ENCODE assay signal across 8 cellular contexts in genomic region chr11:44094260-44094868, GRCh38. TPM values are rescaled to one million over a fixed set of nuclear protein-coding genes. Genes with fewer than 3 reads are reported as not detected.
A peak's percentile ranks its signal among the peaks of the same experiment; 100 is the strongest.
DNase-seq lines count a peak whose midpoint lies in the region; ATAC-seq and TF ChIP-seq lines count a peak whose summit lies in the region.

No MANE protein-coding gene starts in this region.

- TF ChIP-seq CTCF in colonic mucosa (IDR thresholded peaks at IDR 0.05) (peak; percentile 77), liver (IDR thresholded peaks at IDR 0.05; ENCODE audit: low read depth, low read length, missing input control) (peak; percentile 74)

- no peaks in the 10 kb centered on the region for H3K9me3 ChIP-seq in colonic mucosa
- H3K9me3 ChIP-seq in liver (ENCODE audit: control insufficient read depth in 4 of 4, low read length in 3 of 4) = no peaks in the 10 kb centered on the region

- H3K9ac ChIP-seq in colonic mucosa (ENCODE audit: low read depth in 2 of 2, low read length in 2 of 2) (no peak overlapping the region), liver (ENCODE audit: low read depth in 1 of 2, low read length in 2 of 2) (no peak overlapping the region)

- in situ Hi-C loops in G401 (cut with HindIII; ENCODE audit: low sequenced_read_pairs) = no loop called here

- H3K4me1 Mint-ChIP-seq in activated CD4-positive, alpha-beta T cell treated with anti-CD3 and anti-CD28 coated beads, Interleukin-2, amount 10 ng/mL, durations not matched to agents 24 days and 14 days = peaks cover 22% of the 10 kb centered on the region

- H3K27me3 ChIP-seq in colonic mucosa (no peaks in the 10 kb centered on the region), liver (ENCODE audit: control insufficient read depth in 4 of 4, insufficient read depth in 4 of 4, low read length in 3 of 4) (no peaks in the 10 kb centered on the region)

- no peaks in the 10 kb centered on the region for H3K27me3 Mint-ChIP-seq in activated CD4-positive, alpha-beta T cell treated with anti-CD3 and anti-CD28 coated beads, Interleukin-2, amount 10 ng/mL, durations not matched to agents 24 days and 14 days

- no peaks in the 10 kb centered on the region for H3K36me3 ChIP-seq in colonic mucosa
- peaks cover 0 to 3% (median 0%) of the 10 kb centered on the region in 4 donors for H3K36me3 ChIP-seq in liver (ENCODE audit: control insufficient read depth in 4 of 4, insufficient read depth in 3 of 4, low read depth in 1 of 4, low read length in 3 of 4)

- H3K4me3 ChIP-seq in colonic mucosa (no peak overlapping the region), liver (ENCODE audit: low read depth in 1 of 3, low read length in 3 of 3) (no peak overlapping the region)

- peak; percentile 36 for ATAC-seq in HG03442 (IDR thresholded peaks at IDR 0.05; ENCODE audit: unreplicated experiment)
- ATAC-seq in HG03097 (IDR thresholded peaks at IDR 0.05; ENCODE audit: low FRiP score, unreplicated experiment) = no peak

- 27% methylated on average over 11 of the region's 11 CpGs for whole genome bisulfite sequencing in liver

- peaks cover 6% of the 10 kb centered on the region for H3K36me3 Mint-ChIP-seq in activated CD4-positive, alpha-beta T cell treated with anti-CD3 and anti-CD28 coated beads, Interleukin-2, amount 10 ng/mL, durations not matched to agents 24 days and 14 days (ENCODE audit: low read depth)

- intact Hi-C loops in activated CD4-positive, alpha-beta T cell treated with anti-CD3 and anti-CD28 coated beads, Interleukin-2, amount 10 ng/mL, durations not matched to agents 24 days and 14 days (cut with micrococcal nuclease) = loop anchor here (1.0 to 10.0 kb wide), 3 partner anchors 16 to 780 kb away; partner anchors contain the start of genes ALKBH3 and API5
- intact Hi-C loops in colonic mucosa (cut with DNase I) = loop anchor here (5.0 kb wide), 1 partner anchor 443 kb away; no protein-coding TSS in a partner anchor

- peak overlapping the region; percentile 25 for H3K4me3 Mint-ChIP-seq in activated CD4-positive, alpha-beta T cell treated with anti-CD3 and anti-CD28 coated beads, Interleukin-2, amount 10 ng/mL, durations not matched to agents 24 days and 14 days

- peak; percentile 85 to 89 for TF ChIP-seq RAD21 in liver (IDR thresholded peaks at IDR 0.05)

- H3K4me1 ChIP-seq in colonic mucosa (peaks cover 7% of the 10 kb centered on the region), liver (ENCODE audit: control insufficient read depth in 4 of 4, insufficient read depth in 4 of 4, low read length in 3 of 4) (peaks cover 0 to 21% (median 8%) of the 10 kb centered on the region in 4 donors)

- no peaks in the 10 kb centered on the region for H3K9me3 Mint-ChIP-seq in activated CD4-positive, alpha-beta T cell treated with anti-CD3 and anti-CD28 coated beads, Interleukin-2, amount 10 ng/mL, durations not matched to agents 24 days and 14 days

- H3K27ac Mint-ChIP-seq in activated CD4-positive, alpha-beta T cell treated with anti-CD3 and anti-CD28 coated beads, Interleukin-2, amount 10 ng/mL, durations not matched to agents 24 days and 14 days = no peak overlapping the region

- H3K27ac ChIP-seq in colonic mucosa = no peak overlapping the region
- H3K27ac ChIP-seq in liver (ENCODE audit: low read depth in 1 of 2, low read length in 2 of 2) = no peak overlapping the region

- peak; percentile 93 for DNase-seq in G401 (ENCODE audit: low spot score)
- peak; percentile 91 for DNase-seq in NCI-H69 (lab: John Stamatoyannopoulos, UW)
- peak; percentile 94 for DNase-seq in activated CD4-positive, alpha-beta T cell treated with anti-CD3 and anti-CD28 coated beads, Interleukin-2, amount 10 ng/mL, durations not matched to agents 24 days and 14 days
- DNase-seq in colonic mucosa = peak; percentile 89
- DNase-seq in stimulated activated CD4-positive, alpha-beta T cell treated with anti-CD3 and anti-CD28 coated beads, TNF-alpha, amount 100 ng/mL, for 4 hours (ENCODE audit: low read depth in 3 of 3) = peak; percentile 32 to 72 (median 44)

TF ChIP-seq in liver, 16 proteins besides CTCF, POLR2A, EP300 and RAD21:
- TF ChIP-seq HNF4A (conservative IDR thresholded peaks at IDR 0.05) (no peak), EGR1 (IDR thresholded peaks at IDR 0.05; ENCODE audit: low read depth in 2 of 2) (no peak), SP1 (IDR thresholded peaks at IDR 0.05) (no peak), RXRA (IDR thresholded peaks at IDR 0.05) (no peak), REST (IDR thresholded peaks at IDR 0.05) (no peak), GABPA (IDR thresholded peaks at IDR 0.05 in 1 of 2, conservative IDR thresholded peaks at IDR 0.05 in 1 of 2) (no peak), TAF1 (conservative IDR thresholded peaks at IDR 0.05) (no peak), MAX (IDR thresholded peaks at IDR 0.05) (no peak), YY1 (IDR thresholded peaks at IDR 0.05) (no peak), NR2F2 (IDR thresholded peaks at IDR 0.05) (no peak), FOXA1 (IDR thresholded peaks at IDR 0.05) (no peak), FOXA2 (IDR thresholded peaks at IDR 0.05) (no peak), HNF4G (IDR thresholded peaks at IDR 0.05) (no peak), JUND (IDR thresholded peaks at IDR 0.05) (no peak)
- TF ChIP-seq, protein P1, sequence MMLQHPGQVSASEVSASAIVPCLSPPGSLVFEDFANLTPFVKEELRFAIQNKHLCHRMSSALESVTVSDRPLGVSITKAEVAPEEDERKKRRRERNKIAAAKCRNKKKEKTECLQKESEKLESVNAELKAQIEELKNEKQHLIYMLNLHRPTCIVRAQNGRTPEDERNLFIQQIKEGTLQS (IDR thresholded peaks at IDR 0.05) = no peak
- TF ChIP-seq, protein P2, sequence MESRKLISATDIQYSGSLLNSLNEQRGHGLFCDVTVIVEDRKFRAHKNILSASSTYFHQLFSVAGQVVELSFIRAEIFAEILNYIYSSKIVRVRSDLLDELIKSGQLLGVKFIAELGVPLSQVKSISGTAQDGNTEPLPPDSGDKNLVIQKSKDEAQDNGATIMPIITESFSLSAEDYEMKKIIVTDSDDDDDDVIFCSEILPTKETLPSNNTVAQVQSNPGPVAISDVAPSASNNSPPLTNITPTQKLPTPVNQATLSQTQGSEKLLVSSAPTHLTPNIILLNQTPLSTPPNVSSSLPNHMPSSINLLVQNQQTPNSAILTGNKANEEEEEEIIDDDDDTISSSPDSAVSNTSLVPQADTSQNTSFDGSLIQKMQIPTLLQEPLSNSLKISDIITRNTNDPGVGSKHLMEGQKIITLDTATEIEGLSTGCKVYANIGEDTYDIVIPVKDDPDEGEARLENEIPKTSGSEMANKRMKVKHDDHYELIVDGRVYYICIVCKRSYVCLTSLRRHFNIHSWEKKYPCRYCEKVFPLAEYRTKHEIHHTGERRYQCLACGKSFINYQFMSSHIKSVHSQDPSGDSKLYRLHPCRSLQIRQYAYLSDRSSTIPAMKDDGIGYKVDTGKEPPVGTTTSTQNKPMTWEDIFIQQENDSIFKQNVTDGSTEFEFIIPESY (IDR thresholded peaks at IDR 0.05) = no peak

RNA-seq across cellular contexts. Expression of gene EXT2, which starts 1.1 kb away (rescaled TPM):
- total RNA-seq in G401 (2014; rRNA removed; shearing (Covaris generic)) = 66.8 and 74.9 TPM in 2 replicates
- 31.0 and 35.1 TPM in 2 replicates for total RNA-seq in activated CD4-positive, alpha-beta T cell treated with anti-CD3 and anti-CD28 coated beads, Interleukin-2, amount 10 ng/mL, durations not matched to agents 24 days and 14 days
- total RNA-seq in colonic mucosa (10 to 100 TPM; 53.2 to 54.7 TPM), liver (10 to 100 TPM; 33.1 to 36.1 TPM)
- polyA plus RNA-seq in liver = 10 to 100 TPM in 1 of 2 donors, 1 to 10 TPM in 1; 8.4 to 26.6 TPM

RNA-seq across cellular contexts. Expression of gene ACCS, which starts 28.3 kb away (rescaled TPM):
- not detected in 2 replicates for total RNA-seq in G401 (2014; rRNA removed; shearing (Covaris generic))
- total RNA-seq in activated CD4-positive, alpha-beta T cell treated with anti-CD3 and anti-CD28 coated beads, Interleukin-2, amount 10 ng/mL, durations not matched to agents 24 days and 14 days = 19.7 and 21.7 TPM in 2 replicates
- 10 to 100 TPM in 1 of 2 donors, 1 to 10 TPM in 1; 9.2 to 20.0 TPM for total RNA-seq in colonic mucosa
- 10 to 100 TPM; 12.6 to 17.5 TPM for total RNA-seq in liver
- polyA plus RNA-seq in liver = 1 to 10 TPM; 8.7 to 9.2 TPM

RNA-seq across cellular contexts. Expression of gene ACCSL, which starts 46.6 kb away (rescaled TPM):
- not detected in 2 replicates for total RNA-seq in G401 (2014; rRNA removed; shearing (Covaris generic))
- total RNA-seq in activated CD4-positive, alpha-beta T cell treated with anti-CD3 and anti-CD28 coated beads, Interleukin-2, amount 10 ng/mL, durations not matched to agents 24 days and 14 days = not detected in 2 replicates
- total RNA-seq in colonic mucosa (not detected), liver (under 1 TPM in 1 of 2 donors, not detected in 1; 0.09 TPM)
- not detected for polyA plus RNA-seq in liver

Comparison
In these comparisons a context has a peak if more than half of its experiments do, and no peak if none do; other contexts are left out.
1. DNase-seq: peak in every context shown above with its lines; median percentile 94 in activated CD4-positive, alpha-beta T cell treated with anti-CD3 and anti-CD28 coated beads, Interleukin-2, amount 10 ng/mL, durations not matched to agents 24 days and 14 days; 93 in G401; 91 in NCI-H69; 89 in colonic mucosa; 44 in stimulated activated CD4-positive, alpha-beta T cell treated with anti-CD3 and anti-CD28 coated beads, TNF-alpha, amount 100 ng/mL, for 4 hours.
2. RNA of gene ACCS, which starts 28.3 kb away (total RNA-seq): 9.2 to 20.0 TPM in colonic mucosa, 19.7 to 21.7 TPM in activated CD4-positive, alpha-beta T cell treated with anti-CD3 and anti-CD28 coated beads, Interleukin-2, amount 10 ng/mL, durations not matched to agents 24 days and 14 days and 12.6 to 17.5 TPM in liver; not detected in G401; every median in the first group is over 10 times any median in the second.